Comparison of ENCODE assay signal across 33 cellular contexts in the genomic region with DNA sequence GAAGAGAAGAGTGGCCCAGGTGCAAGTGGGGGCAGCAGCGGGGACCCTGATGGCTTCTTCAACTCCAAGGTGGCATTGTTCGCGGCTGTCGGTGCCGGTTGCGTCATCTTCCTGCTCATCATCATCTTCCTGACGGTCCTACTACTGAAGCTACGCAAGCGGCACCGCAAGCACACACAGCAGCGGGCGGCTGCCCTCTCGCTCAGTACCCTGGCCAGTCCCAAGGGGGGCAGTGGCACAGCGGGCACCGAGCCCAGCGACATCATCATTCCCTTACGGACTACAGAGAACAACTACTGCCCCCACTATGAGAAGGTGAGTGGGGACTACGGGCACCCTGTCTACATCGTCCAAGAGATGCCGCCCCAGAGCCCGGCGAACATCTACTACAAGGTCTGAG.
"Had no signal": no experiment of that assay in that cellular context is flagged by ENCODE, and none has a peak within 500 bp of the region (broad histone marks: within the 10 kb centered on the region; RNA-seq: fewer than 3 reads in every experiment).

No MANE protein-coding gene starts in this region.

- H3K9me3 Mint-ChIP-seq: activated CD4-positive, alpha-beta memory T cell treated with anti-CD3 and anti-CD28 coated beads, Interleukin-2, amount 10 ng/mL, durations not matched to agents 7 days and 5 days; activated CD4-positive, alpha-beta T cell treated with anti-CD3 and anti-CD28 coated beads, Interleukin-2, amount 10 ng/mL, durations not matched to agents 7 days and 5 days; activated T-cell treated with anti-CD3 and anti-CD28 coated beads, Interleukin-2, amount 50 U/mL, for 4 hours; natural killer cell treated with Interleukin-12 subunit alpha and Interleukin-12 subunit beta and Interleukin-15 and Interleukin-18, amount 100 ng/mL, for 72 hours; stimulated activated effector memory CD8-positive, alpha-beta T cell treated with anti-CD3 and anti-CD28 coated beads, Interleukin-12 subunit alpha, Interleukin-12 subunit beta, amount 100 ng/mL, for 72 hours; stimulated activated naive CD8-positive, alpha-beta T cell treated with anti-CD3 and anti-CD28 coated beads, Interleukin-15, Interleukin-2, amounts not matched to agents 100 ng/mL and 50 ng/mL, for 24 hours; WTC11 had no signal

- H3K4me1 ChIP-seq: prostate gland had no signal

- H3K27me3 Mint-ChIP-seq: activated CD4-positive, alpha-beta memory T cell treated with anti-CD3 and anti-CD28 coated beads, Interleukin-2, amount 10 ng/mL, durations not matched to agents 7 days and 5 days; activated CD4-positive, alpha-beta T cell treated with anti-CD3 and anti-CD28 coated beads, Interleukin-2, amount 10 ng/mL, durations not matched to agents 7 days and 5 days; activated naive CD8-positive, alpha-beta T cell; natural killer cell treated with Interleukin-12 subunit alpha and Interleukin-12 subunit beta and Interleukin-15 and Interleukin-18, amount 100 ng/mL, for 72 hours; stimulated activated naive CD8-positive, alpha-beta T cell treated with anti-CD3 and anti-CD28 coated beads, Interleukin-15, Interleukin-2, amounts not matched to agents 100 ng/mL and 50 ng/mL, for 24 hours; T-helper 17 cell had no signal

- H3K4me1 Mint-ChIP-seq: activated CD4-positive, alpha-beta memory T cell treated with anti-CD3 and anti-CD28 coated beads, Interleukin-2, amount 10 ng/mL, durations not matched to agents 7 days and 5 days; activated CD4-positive, alpha-beta T cell treated with anti-CD3 and anti-CD28 coated beads, Interleukin-2, amount 10 ng/mL, durations not matched to agents 7 days and 5 days had no signal

- ATAC-seq: activated T-cell treated with anti-CD3 and anti-CD28 coated beads, Interleukin-2, amount 50 U/mL, for 4 hours; esophagus mucosa; lower lobe of right lung; mucosa of descending colon; natural killer cell treated with Interleukin-12 subunit alpha and Interleukin-12 subunit beta and Interleukin-15 and Interleukin-18, amount 100 ng/mL, for 72 hours; sciatic nerve; stimulated activated effector memory CD8-positive, alpha-beta T cell treated with anti-CD3 and anti-CD28 coated beads, Interleukin-12 subunit alpha, Interleukin-12 subunit beta, amount 100 ng/mL, for 72 hours; T-helper 17 cell; WTC11 had no signal

- H3K36me3 Mint-ChIP-seq: natural killer cell treated with Interleukin-12 subunit alpha and Interleukin-12 subunit beta and Interleukin-15 and Interleukin-18, amount 100 ng/mL, for 72 hours had no signal

- H3K27me3 ChIP-seq: cardiac muscle cell, upper lobe of left lung, vagina had no signal

- H3K27ac Mint-ChIP-seq: activated CD4-positive, alpha-beta memory T cell treated with anti-CD3 and anti-CD28 coated beads, Interleukin-2, amount 10 ng/mL, durations not matched to agents 7 days and 5 days; activated CD4-positive, alpha-beta T cell treated with anti-CD3 and anti-CD28 coated beads, Interleukin-2, amount 10 ng/mL, durations not matched to agents 7 days and 5 days; activated naive CD8-positive, alpha-beta T cell; natural killer cell treated with Interleukin-12 subunit alpha and Interleukin-12 subunit beta and Interleukin-15 and Interleukin-18, amount 100 ng/mL, for 72 hours; stimulated activated effector memory CD8-positive, alpha-beta T cell treated with anti-CD3 and anti-CD28 coated beads, Interleukin-12 subunit alpha, Interleukin-12 subunit beta, amount 100 ng/mL, for 72 hours; stimulated activated naive CD8-positive, alpha-beta T cell treated with anti-CD3 and anti-CD28 coated beads, Interleukin-15, Interleukin-2, amounts not matched to agents 100 ng/mL and 50 ng/mL, for 24 hours; T-helper 17 cell; WTC11 had no signal

- H3K9me3 ChIP-seq: lower lobe of right lung, mucosa of descending colon, prostate gland, upper lobe of left lung, vagina had no signal

- H3K36me3 ChIP-seq: prostate gland had no signal

- DNase-seq: activated CD4-positive, alpha-beta memory T cell treated with anti-CD3 and anti-CD28 coated beads, Interleukin-2, amount 10 ng/mL, durations not matched to agents 7 days and 5 days; activated CD4-positive, alpha-beta T cell treated with anti-CD3 and anti-CD28 coated beads for 1 hour; activated CD4-positive, alpha-beta T cell treated with anti-CD3 and anti-CD28 coated beads, Interleukin-2, amount 10 ng/mL, durations not matched to agents 7 days and 5 days; activated CD8-positive, alpha-beta memory T cell treated with anti-CD3 and anti-CD28 coated beads, Interleukin-2, amount 50 U/mL, for 48 hours; activated naive CD4-positive, alpha-beta T cell; activated T-cell treated with anti-CD3 and anti-CD28 coated beads, Interleukin-2, amount 50 U/mL, for 4 hours; anterior cingulate cortex; cerebellar nuclear complex; dorsolateral prefrontal cortex; effector memory CD4-positive, alpha-beta T cell; foreskin fibroblast; head of caudate nucleus; hippocampal formation; lower lobe of right lung; mesenchymal stem cell; mucosa of descending colon; retina; small intestine; stimulated activated CD4-positive, alpha-beta T cell treated with anti-CD3 and anti-CD28 coated beads, Interleukin-4, amount 100 ng/mL, for 24 hours; substantia nigra; T-helper 17 cell had no signal

- H3K4me3 Mint-ChIP-seq: activated CD4-positive, alpha-beta memory T cell treated with anti-CD3 and anti-CD28 coated beads, Interleukin-2, amount 10 ng/mL, durations not matched to agents 7 days and 5 days; activated CD4-positive, alpha-beta T cell treated with anti-CD3 and anti-CD28 coated beads, Interleukin-2, amount 10 ng/mL, durations not matched to agents 7 days and 5 days; activated naive CD8-positive, alpha-beta T cell; activated T-cell treated with anti-CD3 and anti-CD28 coated beads, Interleukin-2, amount 50 U/mL, for 4 hours; natural killer cell treated with Interleukin-12 subunit alpha and Interleukin-12 subunit beta and Interleukin-15 and Interleukin-18, amount 100 ng/mL, for 72 hours; stimulated activated effector memory CD8-positive, alpha-beta T cell treated with anti-CD3 and anti-CD28 coated beads, Interleukin-12 subunit alpha, Interleukin-12 subunit beta, amount 100 ng/mL, for 72 hours; stimulated activated naive CD8-positive, alpha-beta T cell treated with anti-CD3 and anti-CD28 coated beads, Interleukin-15, Interleukin-2, amounts not matched to agents 100 ng/mL and 50 ng/mL, for 24 hours; T-helper 17 cell; WTC11 had no signal

- H3K27ac ChIP-seq: cardiac muscle cell, coronary artery, dorsolateral prefrontal cortex, lower lobe of right lung, prostate gland, upper lobe of left lung, vagina had no signal

- H3K4me3 ChIP-seq: cardiac muscle cell, coronary artery, dorsolateral prefrontal cortex, lower lobe of right lung, mucosa of descending colon, prostate gland, upper lobe of left lung, vagina had no signal

- FAIRE-seq: small intestine had no signal
